ENCODE assay signal across 1 cellular context in genomic region chr11:69499216-69499945, GRCh38.
TF ChIP-seq lines count a peak whose summit lies in the region.

No MANE protein-coding gene starts in this region.

TF ChIP-seq in IMR-90, 13 proteins besides CTCF, POLR2A, EP300 and RAD21 (continued from another document):
- TF ChIP-seq CEBPB (IDR thresholded peaks at IDR 0.05; ENCODE audit: low read depth, low read length) (no peak), NFE2L2 (IDR thresholded peaks at IDR 0.05; ENCODE audit: low read depth, low read length) (no peak), USF2 (IDR thresholded peaks at IDR 0.05; ENCODE audit: low read depth, low read length) (no peak), MXI1 (IDR thresholded peaks at IDR 0.05; ENCODE audit: borderline replicate concordance, low read depth, low read length) (no peak), RFX5 (IDR thresholded peaks at IDR 0.05; ENCODE audit: low read depth, low read length) (no peak), MAZ (IDR thresholded peaks at IDR 0.05; ENCODE audit: borderline replicate concordance, low read depth, low read length) (no peak)
